In the genomic region with DNA sequence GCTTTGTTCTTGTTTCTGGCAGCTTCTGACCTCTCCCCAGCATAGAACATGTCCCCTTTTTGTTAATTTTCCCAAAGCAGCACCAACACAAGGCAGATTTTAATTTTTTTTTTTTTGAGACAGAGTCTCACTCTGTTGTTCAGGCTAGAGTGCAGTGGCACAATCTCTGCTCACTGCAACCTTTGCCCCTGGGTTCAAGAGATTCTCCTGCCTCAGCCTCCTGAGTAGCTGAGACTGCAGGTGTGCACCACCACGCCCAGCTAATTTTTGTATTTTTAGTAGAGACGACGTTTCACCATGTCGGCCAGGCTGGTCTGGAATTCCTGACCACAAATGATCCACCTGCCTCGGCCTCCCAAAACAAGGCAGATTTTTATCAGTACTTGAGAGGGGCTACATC, we compare ENCODE assay signal across 16 cellular contexts. TPM values are rescaled to one million over a fixed set of nuclear protein-coding genes. Genes with fewer than 3 reads are reported as not detected.
DNase-seq lines count a peak whose midpoint lies in the region; ATAC-seq and TF ChIP-seq lines count a peak whose summit lies in the region.
"Not testable (repeated sequence)": the region's sequence is repeated elsewhere in the genome, so short reads cannot be mapped to it uniquely, and the experiment has no call there.
"Had no signal": no experiment of that assay in that cellular context is flagged by ENCODE, and none has a peak within 500 bp of the region (broad histone marks: within the 10 kb centered on the region; RNA-seq: fewer than 3 reads in every experiment).

No MANE protein-coding gene starts in this region.

- ATAC-seq in HCT116; activated CD8-positive, alpha-beta T cell treated with anti-CD3 and anti-CD28 coated beads, Interleukin-2, amount 10 ng/mL, durations not matched to agents 7 days and 5 days; stimulated activated effector memory CD8-positive, alpha-beta T cell treated with anti-CD3 and anti-CD28 coated beads, Interleukin-12 subunit alpha, Interleukin-12 subunit beta, amount 100 ng/mL, for 72 hours: not testable (repeated sequence)

- POLR2A ChIA-PET in HCT116 (lab: Charles Lee) = interaction anchor here (0.7 to 5.5 kb wide), 4 partner anchors 10 to 65 kb away, joined by 3 to 30 read pairs (median 4); a partner anchor contains a TSS
- POLR2A ChIA-PET in activated CD8-positive, alpha-beta T cell treated with anti-CD3 and anti-CD28 coated beads, Interleukin-2, amount 10 ng/mL, durations not matched to agents 7 days and 5 days (lab: Charles Lee) = interaction anchor here (0.7 to 5.5 kb wide), 2 partner anchors 10 to 1472 kb away, joined by 3 to 39 read pairs; a partner anchor contains a TSS

- TF ChIP-seq POLR2A in HCT116 (IDR thresholded peaks at IDR 0.05; ENCODE audit: borderline replicate concordance, extremely low read depth, insufficient read depth, insufficient read length) = not testable (repeated sequence)

- H3K27ac Mint-ChIP-seq in activated CD8-positive, alpha-beta T cell treated with anti-CD3 and anti-CD28 coated beads, Interleukin-2, amount 10 ng/mL, durations not matched to agents 7 days and 5 days = peak overlapping the region; percentile 30
- H3K27ac Mint-ChIP-seq in activated naive CD8-positive, alpha-beta T cell treated with anti-CD3 and anti-CD28 coated beads for 36 hours = peak overlapping the region; percentile 7
- peak overlapping the region; percentile 44 for H3K27ac Mint-ChIP-seq in endodermal cell
- not testable (repeated sequence) for H3K27ac Mint-ChIP-seq in stimulated activated effector memory CD8-positive, alpha-beta T cell treated with anti-CD3 and anti-CD28 coated beads, Interleukin-12 subunit alpha, Interleukin-12 subunit beta, amount 100 ng/mL, for 72 hours

- not testable (repeated sequence) for H3K9me3 Mint-ChIP-seq in activated CD8-positive, alpha-beta T cell treated with anti-CD3 and anti-CD28 coated beads, Interleukin-2, amount 10 ng/mL, durations not matched to agents 7 days and 5 days (ENCODE audit: insufficient read depth); activated naive CD8-positive, alpha-beta T cell treated with anti-CD3 and anti-CD28 coated beads for 36 hours; endodermal cell; stimulated activated effector memory CD8-positive, alpha-beta T cell treated with anti-CD3 and anti-CD28 coated beads, Interleukin-12 subunit alpha, Interleukin-12 subunit beta, amount 100 ng/mL, for 72 hours

- H2BK5ac ChIP-seq in mesenchymal stem cell (ENCODE audit: low read depth, low read length, poor library complexity, severe bottlenecking) = not testable (repeated sequence)

- H3K9ac ChIP-seq in BLaER1 treated with 17β-estradiol and CSF1 and Interleukin-3, amounts not matched to agents 10 nM and 100 nM = peak overlapping the region; percentile 85 to 96 (median 92); a peak in 17 of 22 replicates
- not testable (repeated sequence) for H3K9ac ChIP-seq in HCT116 (ENCODE audit: low read length); SU-DHL-6 (ENCODE audit: low read length); endodermal cell (ENCODE audit: extremely low read depth, low read length, poor library complexity, severe bottlenecking)
- peak overlapping the region; percentile 24 for H3K9ac ChIP-seq in mesenchymal stem cell (ENCODE audit: low read length)

- H3K4me2 ChIP-seq in BLaER1 treated with 17β-estradiol and CSF1 and Interleukin-3, amounts not matched to agents 10 nM and 100 nM = peak overlapping the region; percentile 92 to 100 (median 97); a peak in 19 of 22 replicates
- H3K4me2 ChIP-seq in HCT116 (ENCODE audit: low read length) = 0 out of 2 replicates have a peak overlapping the region, but pooled peaks have one; percentile 98
- peak overlapping the region; percentile 69 for H3K4me2 ChIP-seq in SU-DHL-6 (ENCODE audit: low read depth, low read length, poor library complexity, severe bottlenecking)
- H3K4me2 ChIP-seq in mesenchymal stem cell (ENCODE audit: low read length, poor library complexity, severe bottlenecking) = not testable (repeated sequence)

- peaks cover 20 to 55% (median 32%) of the 10 kb centered on the region in 11 experiments; a peak in 21 of 22 replicates for H3K36me3 ChIP-seq in BLaER1 treated with 17β-estradiol and CSF1 and Interleukin-3, amounts not matched to agents 10 nM and 100 nM
- not testable (repeated sequence) for H3K36me3 ChIP-seq in HCT116 (ENCODE audit: control insufficient read depth in 1 of 2, insufficient read depth in 2 of 2, low read length in 2 of 2); SU-DHL-6 (ENCODE audit: low read length); endodermal cell (ENCODE audit: control insufficient read depth, insufficient read depth, low read length); mesenchymal stem cell (ENCODE audit: control insufficient read depth in 1 of 2, insufficient read depth in 2 of 2, low read depth in 1 of 2, low read length in 2 of 2)

- H2BK120ac ChIP-seq in mesenchymal stem cell (ENCODE audit: low read depth, low read length) = not testable (repeated sequence)

- not testable (repeated sequence) for H2AFZ ChIP-seq in HCT116 (ENCODE audit: low read depth, low read length, poor library complexity, severe bottlenecking); SU-DHL-6 (ENCODE audit: low read depth, low read length, severe bottlenecking); mesenchymal stem cell (ENCODE audit: low read depth, low read length)

- not testable (repeated sequence) for BruUV-seq in HCT116 (replicated peaks; lab: Mats Ljungman, UMichigan)

- H4K20me1 ChIP-seq in BLaER1 treated with 17β-estradiol and CSF1 and Interleukin-3, amounts not matched to agents 10 nM and 100 nM = peaks cover 22 to 64% (median 51%) of the 10 kb centered on the region in 11 experiments
- not testable (repeated sequence) for H4K20me1 ChIP-seq in HCT116 (ENCODE audit: insufficient read depth); SU-DHL-6 (ENCODE audit: low read depth, low read length)

- not testable (repeated sequence) for TF ChIP-seq CTCF in HCT116 (IDR thresholded peaks at IDR 0.05 in 2 of 3, conservative IDR thresholded peaks at IDR 0.05 in 1 of 3; ENCODE audit: borderline replicate concordance in 1 of 3, insufficient read depth in 1 of 3, low read depth in 2 of 3, low read length in 2 of 3); SU-DHL-6 (IDR thresholded peaks at IDR 0.05; ENCODE audit: insufficient read depth, low read length, poor library complexity, severe bottlenecking); endodermal cell (conservative IDR thresholded peaks at IDR 0.05)

- H3K36me3 Mint-ChIP-seq in activated CD8-positive, alpha-beta T cell treated with anti-CD3 and anti-CD28 coated beads, Interleukin-2, amount 10 ng/mL, durations not matched to agents 7 days and 5 days (ENCODE audit: low read depth) = peaks cover 28% of the 10 kb centered on the region
- peaks cover 17% of the 10 kb centered on the region for H3K36me3 Mint-ChIP-seq in activated naive CD8-positive, alpha-beta T cell treated with anti-CD3 and anti-CD28 coated beads for 36 hours
- peaks cover 21% of the 10 kb centered on the region for H3K36me3 Mint-ChIP-seq in endodermal cell (ENCODE audit: low read depth)
- H3K36me3 Mint-ChIP-seq in stimulated activated effector memory CD8-positive, alpha-beta T cell treated with anti-CD3 and anti-CD28 coated beads, Interleukin-12 subunit alpha, Interleukin-12 subunit beta, amount 100 ng/mL, for 72 hours = peaks cover 64% of the 10 kb centered on the region

- H2BK12ac ChIP-seq in mesenchymal stem cell (ENCODE audit: low read length in 2 of 2) = not testable (repeated sequence)

- peak overlapping the region; percentile 22 for H3K4me3 Mint-ChIP-seq in activated CD8-positive, alpha-beta T cell treated with anti-CD3 and anti-CD28 coated beads, Interleukin-2, amount 10 ng/mL, durations not matched to agents 7 days and 5 days
- H3K4me3 Mint-ChIP-seq in activated naive CD8-positive, alpha-beta T cell treated with anti-CD3 and anti-CD28 coated beads for 36 hours = peak overlapping the region; percentile 22
- H3K4me3 Mint-ChIP-seq in endodermal cell = peak overlapping the region; percentile 90
- peak overlapping the region; percentile 99 for H3K4me3 Mint-ChIP-seq in stimulated activated effector memory CD8-positive, alpha-beta T cell treated with anti-CD3 and anti-CD28 coated beads, Interleukin-12 subunit alpha, Interleukin-12 subunit beta, amount 100 ng/mL, for 72 hours

- H3K18ac ChIP-seq in mesenchymal stem cell (ENCODE audit: low read depth in 1 of 2, low read length in 2 of 2) = not testable (repeated sequence)

- H3K79me1 ChIP-seq in mesenchymal stem cell (replicated peaks; ENCODE audit: low read length, poor library complexity, severe bottlenecking) = peaks cover 25% of the 10 kb centered on the region

- H3K4me1 Mint-ChIP-seq in activated CD8-positive, alpha-beta T cell treated with anti-CD3 and anti-CD28 coated beads, Interleukin-2, amount 10 ng/mL, durations not matched to agents 7 days and 5 days (ENCODE audit: low read depth) = peaks cover 54% of the 10 kb centered on the region
- H3K4me1 Mint-ChIP-seq in activated naive CD8-positive, alpha-beta T cell treated with anti-CD3 and anti-CD28 coated beads for 36 hours = peaks cover 31% of the 10 kb centered on the region
- not testable (repeated sequence) for H3K4me1 Mint-ChIP-seq in endodermal cell
- peaks cover 29% of the 10 kb centered on the region for H3K4me1 Mint-ChIP-seq in stimulated activated effector memory CD8-positive, alpha-beta T cell treated with anti-CD3 and anti-CD28 coated beads, Interleukin-12 subunit alpha, Interleukin-12 subunit beta, amount 100 ng/mL, for 72 hours

- not testable (repeated sequence) for H3K27me3 Mint-ChIP-seq in activated CD8-positive, alpha-beta T cell treated with anti-CD3 and anti-CD28 coated beads, Interleukin-2, amount 10 ng/mL, durations not matched to agents 7 days and 5 days (ENCODE audit: low read depth); activated naive CD8-positive, alpha-beta T cell treated with anti-CD3 and anti-CD28 coated beads for 36 hours; endodermal cell (ENCODE audit: insufficient read depth)

- not testable (repeated sequence) for H3K23ac ChIP-seq in mesenchymal stem cell (ENCODE audit: low read length in 2 of 2)

- H4K91ac ChIP-seq in mesenchymal stem cell (ENCODE audit: low read length) = not testable (repeated sequence)

- H3K9me3 ChIP-seq in BLaER1 treated with 17β-estradiol and CSF1 and Interleukin-3, amounts not matched to agents 10 nM and 100 nM (replicated peaks in 1 of 11); HCT116 (ENCODE audit: control insufficient read depth in 1 of 2, insufficient read depth in 1 of 2, low read depth in 1 of 2, low read length in 2 of 2); SU-DHL-6 (ENCODE audit: insufficient read depth, low read length); endodermal cell (ENCODE audit: control insufficient read depth, low read length); mesenchymal stem cell (ENCODE audit: control insufficient read depth, low read length): not testable (repeated sequence)

- H3K14ac ChIP-seq in mesenchymal stem cell (ENCODE audit: low read length in 2 of 2) = not testable (repeated sequence)

- H3K27ac ChIP-seq in BLaER1 treated with 17β-estradiol and CSF1 and Interleukin-3, amounts not matched to agents 10 nM and 100 nM = peak overlapping the region in 2 of 11 experiments; percentile 93; a peak in 3 of 22 replicates
- peak overlapping the region; percentile 96; the same call in 1 of the 2 replicates for H3K27ac ChIP-seq in HCT116 (ENCODE audit: low read depth, low read length)
- not testable (repeated sequence) for H3K27ac ChIP-seq in SU-DHL-6 (ENCODE audit: low read depth, low read length); endodermal cell (ENCODE audit: low read depth, low read length); mesenchymal stem cell (ENCODE audit: low read length, poor library complexity, severe bottlenecking)

- peaks cover 40% of the 10 kb centered on the region for H3K79me2 ChIP-seq in HCT116 (ENCODE audit: insufficient read depth, low read length)
- H3K79me2 ChIP-seq in SU-DHL-6 (ENCODE audit: insufficient read depth, low read length) = peaks cover 46% of the 10 kb centered on the region

- RAD21 ChIA-PET in HCT116 (lab: Charles Lee; ENCODE audit: low non-redundant PET in 1 of 2, low total read pairs in 2 of 2, uncharacterized antibody in 2 of 2, unreplicated experiment in 2 of 2) = interaction anchor here in 1 of 2 experiments (0.9 kb wide), 1 partner anchor 47 kb away, joined by 4 read pairs; no protein-coding TSS in a partner anchor

- peak overlapping the region in 1 of 10 experiments; percentile 86; a peak in 1 of 20 replicates for H3K4me3 ChIP-seq in BLaER1 treated with 17β-estradiol and CSF1 and Interleukin-3, amounts not matched to agents 10 nM and 100 nM
- H3K4me3 ChIP-seq in HCT116 (replicated peaks in 1 of 2; ENCODE audit: low read depth in 1 of 2, low read length in 2 of 2); SU-DHL-6 (ENCODE audit: insufficient read depth, low read length, poor library complexity, severe bottlenecking); endodermal cell (ENCODE audit: low read length); mesenchymal stem cell (ENCODE audit: insufficient read depth in 1 of 2, low read depth in 1 of 2, low read length in 2 of 2): not testable (repeated sequence)

- H2BK15ac ChIP-seq in mesenchymal stem cell (ENCODE audit: low read depth, poor library complexity, severe bottlenecking) = not testable (repeated sequence)

- not testable (repeated sequence) for H3K9me2 ChIP-seq in HCT116 (ENCODE audit: insufficient read depth); SU-DHL-6 (replicated peaks; ENCODE audit: insufficient read depth, low read length)

- not testable (repeated sequence) for TF ChIP-seq RAD21 in HCT116 (IDR thresholded peaks at IDR 0.05; ENCODE audit: low read depth)

- not testable (repeated sequence) for H3K4ac ChIP-seq in mesenchymal stem cell (ENCODE audit: low read depth in 1 of 2, low read length in 2 of 2)

- H2AK5ac ChIP-seq in mesenchymal stem cell (ENCODE audit: low read length, severe bottlenecking) = not testable (repeated sequence)

- CTCF ChIA-PET in HCT116 (lab: Charles Lee) = interaction anchor here (1.6 kb wide), 1 partner anchor 10 kb away, joined by 5 read pairs; a partner anchor contains a TSS
- CTCF ChIA-PET in activated CD8-positive, alpha-beta T cell treated with anti-CD3 and anti-CD28 coated beads, Interleukin-2, amount 10 ng/mL, durations not matched to agents 7 days and 5 days (lab: Charles Lee) = interaction anchor here (1.3 to 1.9 kb wide), 2 partner anchors 10 to 24 kb away, joined by 4 to 7 read pairs; a partner anchor contains a TSS

- WGBS in endodermal cell (ENCODE audit: insufficient coverage in 1 of 2, insufficient read length in 1 of 2), 2 experiments = 97% methylated on average over 4 to 5 of the region's 5 CpGs
- WGBS in mesenchymal stem cell = 94% methylated on average over 5 of the region's 5 CpGs

- H3K27me3 ChIP-seq in BLaER1 treated with 17β-estradiol and CSF1 and Interleukin-3, amounts not matched to agents 10 nM and 100 nM; HCT116 (ENCODE audit: insufficient read depth, low read length); SU-DHL-6 (ENCODE audit: low read length); endodermal cell (ENCODE audit: control insufficient read depth, insufficient read depth, low read length, poor library complexity, severe bottlenecking); mesenchymal stem cell (ENCODE audit: control insufficient read depth in 1 of 2, insufficient read depth in 1 of 2, low read length in 2 of 2): not testable (repeated sequence)

- not testable (repeated sequence) for DNase-seq in HCT116 (ENCODE audit: low read depth, low spot score); activated CD8-positive, alpha-beta T cell treated with anti-CD3 and anti-CD28 coated beads, Interleukin-2, amount 10 ng/mL, durations not matched to agents 7 days and 5 days; activated naive CD8-positive, alpha-beta T cell treated with anti-CD3 and anti-CD28 coated beads for 36 hours; endodermal cell; mesenchymal stem cell; stimulated activated effector memory CD8-positive, alpha-beta T cell treated with anti-CD3 and anti-CD28 coated beads, Interleukin-12 subunit alpha, Interleukin-12 subunit beta, amount 100 ng/mL, for 72 hours (ENCODE audit: low spot score in 2 of 2)

- H3K4me1 ChIP-seq in BLaER1 treated with 17β-estradiol and CSF1 and Interleukin-3, amounts not matched to agents 10 nM and 100 nM = peaks cover 27 to 67% (median 41%) of the 10 kb centered on the region in 10 experiments
- peaks cover 12 to 37% of the 10 kb centered on the region in 2 experiments; a peak in 3 of 4 replicates for H3K4me1 ChIP-seq in HCT116 (ENCODE audit: control insufficient read depth in 1 of 2, insufficient read depth in 2 of 2, low read length in 2 of 2)
- not testable (repeated sequence) for H3K4me1 ChIP-seq in endodermal cell (ENCODE audit: control insufficient read depth, insufficient read depth, low read length)
- peaks cover 18% of the 10 kb centered on the region for H3K4me1 ChIP-seq in mesenchymal stem cell (ENCODE audit: control insufficient read depth, insufficient read depth, low read depth, low read length)

- H3F3A ChIP-seq in SU-DHL-6 (ENCODE audit: insufficient read depth) = not testable (repeated sequence)

- not testable (repeated sequence) for H4K8ac ChIP-seq in mesenchymal stem cell (ENCODE audit: low read length)

- intact Hi-C loops in HCT116 (cut with micrococcal nuclease) = loop anchor here (5.0 kb wide), 1 partner anchor 35 kb away; a partner anchor contains a TSS

RNA-seq across cellular contexts. Expression of a gene that starts 2.5 kb away (rescaled TPM):
- total RNA-seq in HCT116 (2021; ENCODE audit: unreplicated experiment) (62.7 TPM), endodermal cell (10 to 100 TPM; 22.8 to 34.5 TPM)
- 37.8 and 43.4 TPM in 2 replicates for polyA plus RNA-seq in HCT116 (2012)
- 10 to 100 TPM; 42.7 to 43.2 TPM for total RNA-seq in activated CD8-positive, alpha-beta T cell treated with anti-CD3 and anti-CD28 coated beads, Interleukin-2, amount 10 ng/mL, durations not matched to agents 7 days and 5 days
- 10 to 100 TPM; 46.5 to 46.9 TPM for total RNA-seq in activated naive CD8-positive, alpha-beta T cell treated with anti-CD3 and anti-CD28 coated beads for 36 hours
- polyA plus RNA-seq in endodermal cell (2013, experiment 1 of 2) = 20.0 TPM
- polyA plus RNA-seq in endodermal cell (2013, experiment 2 of 2) = 17.8 TPM
- polyA plus RNA-seq in mesenchymal stem cell (2013, experiment 1 of 2) = 10.7 TPM
- 10.7 TPM for polyA plus RNA-seq in mesenchymal stem cell (2013, experiment 2 of 2)

RNA-seq across cellular contexts. Expression of a gene that starts 7.6 kb away (rescaled TPM):
- total RNA-seq in HCT116 (2021; ENCODE audit: unreplicated experiment) (1.7 TPM), endodermal cell (not detected)
- 1.4 and 1.7 TPM in 2 replicates for polyA plus RNA-seq in HCT116 (2012)
- not detected for total RNA-seq in activated CD8-positive, alpha-beta T cell treated with anti-CD3 and anti-CD28 coated beads, Interleukin-2, amount 10 ng/mL, durations not matched to agents 7 days and 5 days
- not detected for total RNA-seq in activated naive CD8-positive, alpha-beta T cell treated with anti-CD3 and anti-CD28 coated beads for 36 hours
- polyA plus RNA-seq in endodermal cell (2013, experiment 1 of 2) = not detected
- not detected for polyA plus RNA-seq in endodermal cell (2013, experiment 2 of 2)
- 0.18 TPM for polyA plus RNA-seq in mesenchymal stem cell (2013, experiment 1 of 2)
- polyA plus RNA-seq in mesenchymal stem cell (2013, experiment 2 of 2) = 0.12 TPM
- total RNA-seq: cardiac septum; dermis blood vessel endothelial cell; mammary epithelial cell; SJSA1; T-helper 1 cell treated with Interleukin-12 subunit alpha and Interleukin-12 subunit beta and Interleukin-4 antibody, amounts not matched to agents 30 ng/mL and 1 ng/mL, for 36 hours; thoracic aorta had no signal
- polyA plus RNA-seq: CD14-positive monocyte had no signal

RNA-seq across cellular contexts. Expression of a gene that starts 9.6 kb away (rescaled TPM):
- 328 TPM for total RNA-seq in HCT116 (2021; ENCODE audit: unreplicated experiment)
- polyA plus RNA-seq in HCT116 (2012) = 348 and 366 TPM in 2 replicates
- 100 to 1,000 TPM; 154 to 165 TPM for total RNA-seq in activated CD8-positive, alpha-beta T cell treated with anti-CD3 and anti-CD28 coated beads, Interleukin-2, amount 10 ng/mL, durations not matched to agents 7 days and 5 days
- 100 to 1,000 TPM; 235 to 248 TPM for total RNA-seq in activated naive CD8-positive, alpha-beta T cell treated with anti-CD3 and anti-CD28 coated beads for 36 hours
- total RNA-seq in endodermal cell = 100 to 1,000 TPM; 265 to 352 TPM
- polyA plus RNA-seq in endodermal cell (2013, experiment 1 of 2) = 224 TPM
- polyA plus RNA-seq in endodermal cell (2013, experiment 2 of 2) = 197 TPM
- 364 TPM for polyA plus RNA-seq in mesenchymal stem cell (2013, experiment 1 of 2)
- 351 TPM for polyA plus RNA-seq in mesenchymal stem cell (2013, experiment 2 of 2)

RNA-seq across cellular contexts. Expression of a gene that starts 10.1 kb away (rescaled TPM):
- 267 TPM for total RNA-seq in HCT116 (2021; ENCODE audit: unreplicated experiment)
- 452 and 454 TPM in 2 replicates for polyA plus RNA-seq in HCT116 (2012)
- total RNA-seq in activated CD8-positive, alpha-beta T cell treated with anti-CD3 and anti-CD28 coated beads, Interleukin-2, amount 10 ng/mL, durations not matched to agents 7 days and 5 days = 100 to 1,000 TPM; 102 to 106 TPM
- total RNA-seq in activated naive CD8-positive, alpha-beta T cell treated with anti-CD3 and anti-CD28 coated beads for 36 hours = 100 to 1,000 TPM; 111 to 116 TPM
- total RNA-seq in endodermal cell = 100 to 1,000 TPM; 235 to 289 TPM
- polyA plus RNA-seq in endodermal cell (2013, experiment 1 of 2) = 188 TPM
- polyA plus RNA-seq in endodermal cell (2013, experiment 2 of 2) = 181 TPM
- polyA plus RNA-seq in mesenchymal stem cell (2013, experiment 1 of 2) = 235 TPM
- 233 TPM for polyA plus RNA-seq in mesenchymal stem cell (2013, experiment 2 of 2)

RNA-seq across cellular contexts. Expression of a gene that starts 16.7 kb away (rescaled TPM):
- total RNA-seq in HCT116 (2021; ENCODE audit: unreplicated experiment) (not detected), endodermal cell (not detected)
- polyA plus RNA-seq in HCT116 (2012) = not detected in 2 replicates
- not detected for total RNA-seq in activated CD8-positive, alpha-beta T cell treated with anti-CD3 and anti-CD28 coated beads, Interleukin-2, amount 10 ng/mL, durations not matched to agents 7 days and 5 days
- not detected for total RNA-seq in activated naive CD8-positive, alpha-beta T cell treated with anti-CD3 and anti-CD28 coated beads for 36 hours
- not detected for polyA plus RNA-seq in endodermal cell (2013, experiment 1 of 2)
- polyA plus RNA-seq in endodermal cell (2013, experiment 2 of 2) = not detected
- not detected for polyA plus RNA-seq in mesenchymal stem cell (2013, experiment 1 of 2)
- polyA plus RNA-seq in mesenchymal stem cell (2013, experiment 2 of 2) = not detected
- total RNA-seq: cardiac septum, mammary epithelial cell, pancreas, SJSA1, thoracic aorta had no signal
- polyA plus RNA-seq: CD14-positive monocyte, mammary epithelial cell, pancreas had no signal

Comparison
In these comparisons a context has a peak if more than half of its experiments do, and no peak if none do; other contexts are left out.
1. H3K4me3 Mint-ChIP-seq: peak in every context shown above with its lines; median percentile 99 in stimulated activated effector memory CD8-positive, alpha-beta T cell treated with anti-CD3 and anti-CD28 coated beads, Interleukin-12 subunit alpha, Interleukin-12 subunit beta, amount 100 ng/mL, for 72 hours; 90 in endodermal cell; 22 in activated CD8-positive, alpha-beta T cell treated with anti-CD3 and anti-CD28 coated beads, Interleukin-2, amount 10 ng/mL, durations not matched to agents 7 days and 5 days; 22 in activated naive CD8-positive, alpha-beta T cell treated with anti-CD3 and anti-CD28 coated beads for 36 hours.